ENCODE assay signal across 1 cellular context in genomic region chr19:50777830-50778303, GRCh38.
TF ChIP-seq lines count a peak whose summit lies in the region.

No MANE protein-coding gene starts in this region.

TF ChIP-seq in IMR-90, 13 proteins besides CTCF, POLR2A, EP300 and RAD21:
- TF ChIP-seq, protein P1, sequence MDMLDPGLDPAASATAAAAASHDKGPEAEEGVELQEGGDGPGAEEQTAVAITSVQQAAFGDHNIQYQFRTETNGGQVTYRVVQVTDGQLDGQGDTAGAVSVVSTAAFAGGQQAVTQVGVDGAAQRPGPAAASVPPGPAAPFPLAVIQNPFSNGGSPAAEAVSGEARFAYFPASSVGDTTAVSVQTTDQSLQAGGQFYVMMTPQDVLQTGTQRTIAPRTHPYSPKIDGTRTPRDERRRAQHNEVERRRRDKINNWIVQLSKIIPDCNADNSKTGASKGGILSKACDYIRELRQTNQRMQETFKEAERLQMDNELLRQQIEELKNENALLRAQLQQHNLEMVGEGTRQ (IDR thresholded peaks at IDR 0.05; ENCODE audit: low read depth, low read length) = no peak
- TF ChIP-seq RCOR1 (IDR thresholded peaks at IDR 0.05; ENCODE audit: insufficient replicate concordance, low read length) (no peak), ELK1 (IDR thresholded peaks at IDR 0.05; ENCODE audit: borderline replicate concordance, low read depth, low read length) (no peak), FOS (IDR thresholded peaks at IDR 0.05; ENCODE audit: low read depth, low read length) (no peak), NFE2L2 (IDR thresholded peaks at IDR 0.05; ENCODE audit: low read depth, low read length) (no peak), RFX5 (IDR thresholded peaks at IDR 0.05; ENCODE audit: low read depth, low read length) (no peak), MAZ (IDR thresholded peaks at IDR 0.05; ENCODE audit: borderline replicate concordance, low read depth, low read length) (no peak), MAFK (IDR thresholded peaks at IDR 0.05; ENCODE audit: low read depth, low read length) (no peak), MXI1 (IDR thresholded peaks at IDR 0.05; ENCODE audit: borderline replicate concordance, low read depth, low read length) (no peak), BHLHE40 (IDR thresholded peaks at IDR 0.05; ENCODE audit: low read depth, low read length) (no peak)
